26 cellular contexts compared by ENCODE assay signal in the genomic region with DNA sequence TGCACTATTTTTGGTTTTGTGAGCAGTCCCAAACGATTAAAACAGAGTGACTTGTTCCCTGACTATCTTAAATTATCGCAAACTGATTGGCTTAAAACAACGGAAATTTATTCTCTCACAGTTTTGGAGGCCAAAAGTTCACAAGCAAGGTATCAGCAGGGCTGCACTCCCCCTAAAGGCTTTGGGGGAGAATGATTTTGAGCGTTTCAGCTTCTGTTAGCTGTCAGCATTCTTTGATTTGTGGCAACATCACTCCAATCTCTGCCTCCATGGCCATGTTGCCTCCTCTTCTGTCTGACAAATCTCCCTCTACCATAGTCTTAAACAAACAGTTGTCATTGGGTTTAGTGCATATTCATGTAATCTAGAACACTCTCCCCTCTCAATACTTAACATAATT.
"Had no signal": no experiment of that assay in that cellular context is flagged by ENCODE, and none has a peak within 500 bp of the region (broad histone marks: within the 10 kb centered on the region; RNA-seq: fewer than 3 reads in every experiment).

No MANE protein-coding gene starts in this region.

- H3K79me2 ChIP-seq: hepatocyte had no signal

- H3K4me3 ChIP-seq: coronary artery, dorsolateral prefrontal cortex, gastrocnemius medialis, hepatocyte, neural progenitor cell, stomach, thyroid gland, upper lobe of left lung, vagina had no signal

- H3K4me2 ChIP-seq: hepatocyte, neural progenitor cell had no signal

- DNase-seq: activated CD4-positive, alpha-beta T cell treated with anti-CD3 and anti-CD28 coated beads for 1 hour; activated CD4-positive, alpha-beta T cell treated with anti-CD3 and anti-CD28 coated beads, Interleukin-2, amount 50 U/mL, for 1 hour; activated CD8-positive, alpha-beta T cell treated with anti-CD3 and anti-CD28 coated beads for 36 hours; activated gamma-delta T cell treated with Interleukin-2 at 50 U/mL for 16 hours; activated naive CD4-positive, alpha-beta T cell treated with anti-CD3 and anti-CD28 coated beads, Interleukin-2, amount 50 U/mL, for 16 hours; activated T-cell treated with anti-CD3 and anti-CD28 coated beads, Interleukin-2, amount 50 U/mL, for 4 hours; amniotic stem cell; brain microvascular endothelial cell; dorsolateral prefrontal cortex; effector memory CD4-positive, alpha-beta T cell; erythroblast; gastrocnemius medialis; natural killer cell; posterior cingulate gyrus; right cardiac atrium; stimulated activated CD4-positive, alpha-beta T cell treated with anti-CD3 and anti-CD28 coated beads, Interleukin-15, amount 100 ng/mL, for 24 hours; stimulated activated CD4-positive, alpha-beta T cell treated with anti-CD3 and anti-CD28 coated beads, Interleukin-2, amount 100 ng/mL, for 24 hours; stimulated activated naive B cell treated with anti-CD40 and anti-IgM and Interleukin-4, amounts not matched to agents 10 μg/mL and 1 μg/mL and 100 μg/mL, for 72 hours; stomach; thyroid gland; upper lobe of left lung had no signal

- H3K36me3 ChIP-seq: brain microvascular endothelial cell, gastrocnemius medialis, neural progenitor cell, stomach, thyroid gland, upper lobe of left lung, vagina had no signal

- H2AFZ ChIP-seq: hepatocyte, neural progenitor cell had no signal

- H3K4me1 ChIP-seq: gastrocnemius medialis, neural progenitor cell, stomach, thyroid gland, upper lobe of left lung, vagina had no signal

- H3K27ac ChIP-seq: brain microvascular endothelial cell, coronary artery, dorsolateral prefrontal cortex, gastrocnemius medialis, hepatocyte, neural progenitor cell, stomach, thyroid gland, upper lobe of left lung, vagina had no signal

- H3K9me3 ChIP-seq: gastrocnemius medialis, thyroid gland, upper lobe of left lung, vagina had no signal

- ATAC-seq: activated CD8-positive, alpha-beta T cell treated with anti-CD3 and anti-CD28 coated beads for 36 hours; activated T-cell treated with anti-CD3 and anti-CD28 coated beads, Interleukin-2, amount 50 U/mL, for 4 hours; activated T-helper 17 cell treated with anti-CD3 and anti-CD28 coated beads, Interleukin-2, amount 50 U/mL, for 72 hours; gastrocnemius medialis; natural killer cell; right cardiac atrium; stimulated activated naive B cell treated with anti-CD40 and anti-IgM and Interleukin-4, amounts not matched to agents 10 μg/mL and 1 μg/mL and 100 μg/mL, for 72 hours had no signal
